Comparison of ENCODE assay signal across 8 cellular contexts in genomic region chr3:146326875-146327543, GRCh38.
DNase-seq lines count a peak whose midpoint lies in the region; ATAC-seq and TF ChIP-seq lines count a peak whose summit lies in the region.

No MANE protein-coding gene starts in this region.

- POLR2A ChIA-PET in HEK293T (lab: Yijun Ruan, JAX) = interaction anchor here (1.0 to 1.5 kb wide), 2 partner anchors 138 to 166 kb away, joined by 3 read pairs; partner anchors contain the start of gene PLOD2
- POLR2A ChIA-PET in activated CD4-positive, alpha-beta T cell treated with anti-CD3 and anti-CD28 coated beads for 36 hours (lab: Charles Lee) = no interaction called here

- H3K4me3 Mint-ChIP-seq in activated CD4-positive, alpha-beta T cell treated with anti-CD3 and anti-CD28 coated beads for 36 hours = no peak overlapping the region

- in situ Hi-C loops in ACHN (cut with HindIII; ENCODE audit: low pct_ligation_motif_present, low pct_unique_long_range_greater_than_20kb, low sequenced_read_pairs) = no loop called here

- H3K4me1 Mint-ChIP-seq in activated CD4-positive, alpha-beta T cell treated with anti-CD3 and anti-CD28 coated beads for 36 hours = no peaks in the 10 kb centered on the region

- ATAC-seq in sciatic nerve (peak; percentile 92), GM21360 (IDR thresholded peaks at IDR 0.05; ENCODE audit: unreplicated experiment) (no peak)
- ATAC-seq in activated CD4-positive, alpha-beta T cell treated with anti-CD3 and anti-CD28 coated beads for 36 hours = no peak

- DNase-seq in ACHN (peak; percentile 43), HEK293T (ENCODE audit: extremely low spot score) (peak; percentile 42), SKM-1 treated with dmso at 0.1 percent for 144 hours (lab: John Stamatoyannopoulos, UW; ENCODE audit: unreplicated experiment) (peak; percentile 24), foreskin melanocyte (peak; percentile 49), sciatic nerve (ENCODE audit: low spot score) (peak; percentile 66), activated gamma-delta T cell treated with Interleukin-2 at 50 U/mL for 16 hours (no peak)
- no peak for DNase-seq in activated CD4-positive, alpha-beta T cell treated with anti-CD3 and anti-CD28 coated beads for 36 hours

- no peak overlapping the region for H3K27ac Mint-ChIP-seq in activated CD4-positive, alpha-beta T cell treated with anti-CD3 and anti-CD28 coated beads for 36 hours

- peaks cover 4% of the 10 kb centered on the region for H3K27me3 Mint-ChIP-seq in activated CD4-positive, alpha-beta T cell treated with anti-CD3 and anti-CD28 coated beads for 36 hours

- CTCF ChIA-PET in HEK293T (lab: Yijun Ruan, JAX) = interaction anchor here (0.6 to 1.7 kb wide), 11 partner anchors 55 to 550 kb away, joined by 3 to 29 read pairs (median 4); no protein-coding TSS in a partner anchor
- CTCF ChIA-PET in activated CD4-positive, alpha-beta T cell treated with anti-CD3 and anti-CD28 coated beads for 36 hours (lab: Charles Lee) = interaction anchor here (0.5 to 1.3 kb wide), 8 partner anchors 20 to 263 kb away, joined by 3 to 8 read pairs (median 4); no protein-coding TSS in a partner anchor

- no peaks in the 10 kb centered on the region for H3K9me3 Mint-ChIP-seq in activated CD4-positive, alpha-beta T cell treated with anti-CD3 and anti-CD28 coated beads for 36 hours (ENCODE audit: low read depth)

- intact Hi-C loops in sciatic nerve (cut with DNase I) = loop anchor here (5.0 kb wide), 1 partner anchor 110 kb away; no protein-coding TSS in a partner anchor
- intact Hi-C loops in activated CD4-positive, alpha-beta T cell treated with anti-CD3 and anti-CD28 coated beads for 36 hours (cut with DNase I, micrococcal nuclease) = loop anchor here (1.0 to 10.0 kb wide), 4 partner anchors 108 to 262 kb away; no protein-coding TSS in a partner anchor

- no peaks in the 10 kb centered on the region for H3K36me3 Mint-ChIP-seq in activated CD4-positive, alpha-beta T cell treated with anti-CD3 and anti-CD28 coated beads for 36 hours (ENCODE audit: low read depth)

TF ChIP-seq in HEK293T, 16 proteins besides CTCF, POLR2A, EP300 and RAD21:
- TF ChIP-seq FOXA1 (IDR thresholded peaks at IDR 0.05) (no peak), BHLHE40 (IDR thresholded peaks at IDR 0.05; ENCODE audit: borderline replicate concordance) (no peak), TARDBP (IDR thresholded peaks at IDR 0.05) (no peak), L3MBTL2 (conservative IDR thresholded peaks at IDR 0.05) (no peak), ARNT (IDR thresholded peaks at IDR 0.05) (no peak), NFRKB (IDR thresholded peaks at IDR 0.05) (no peak), ELF4 (IDR thresholded peaks at IDR 0.05) (no peak), LEF1 (IDR thresholded peaks at IDR 0.05; ENCODE audit: borderline replicate concordance) (no peak), CTBP1 (IDR thresholded peaks at IDR 0.05; ENCODE audit: borderline replicate concordance) (no peak), HDGF (IDR thresholded peaks at IDR 0.05; ENCODE audit: borderline replicate concordance) (no peak)

Comparison
In these comparisons a context has a peak if more than half of its experiments do, and no peak if none do; other contexts are left out.
1. DNase-seq: peak in ACHN (single experiment), HEK293T (single experiment), SKM-1 treated with dmso at 0.1 percent for 144 hours (single experiment), foreskin melanocyte (single experiment) and sciatic nerve (single experiment); none in activated gamma-delta T cell treated with Interleukin-2 at 50 U/mL for 16 hours (single experiment) and activated CD4-positive, alpha-beta T cell treated with anti-CD3 and anti-CD28 coated beads for 36 hours (single experiment).